In genomic region chr6:132100388-132100990, GRCh38 we compare ENCODE assay signal across 26 cellular contexts.
"Had no signal": no experiment of that assay in that cellular context is flagged by ENCODE, and none has a peak within 500 bp of the region (broad histone marks: within the 10 kb centered on the region; RNA-seq: fewer than 3 reads in every experiment).

No MANE protein-coding gene starts in this region.

- H3K4me1 Mint-ChIP-seq: activated CD4-positive, alpha-beta T cell treated with anti-CD3 and anti-CD28 coated beads, Interleukin-2, amount 10 ng/mL, durations not matched to agents 7 days and 5 days; activated CD8-positive, alpha-beta memory T cell treated with anti-CD3 and anti-CD28 coated beads, Interleukin-2, amount 10 ng/mL, durations not matched to agents 7 days and 5 days; activated naive CD8-positive, alpha-beta T cell treated with anti-CD3 and anti-CD28 coated beads, Interleukin-2, amount 50 U/mL, for 24 hours; stimulated activated memory B cell treated with anti-CD40 and anti-IgM and Interleukin-4, amounts not matched to agents 10 μg/mL and 1 μg/mL and 100 μg/mL, for 72 hours had no signal

- FAIRE-seq: small intestine had no signal

- DNase-seq: activated CD4-positive, alpha-beta T cell treated with anti-CD3 and anti-CD28 coated beads, Interleukin-2, amount 10 ng/mL, durations not matched to agents 7 days and 5 days; activated CD4-positive, CD25-positive, alpha-beta regulatory T cell treated with anti-CD3 and anti-CD28 coated beads, Interleukin-2, amount 50 U/mL, for 72 hours; activated CD8-positive, alpha-beta memory T cell treated with anti-CD3 and anti-CD28 coated beads, Interleukin-2, amount 10 ng/mL, durations not matched to agents 7 days and 5 days; activated CD8-positive, alpha-beta T cell treated with anti-CD3 and anti-CD28 coated beads for 36 hours; activated effector memory CD4-positive, alpha-beta T cell treated with anti-CD3 and anti-CD28 coated beads, Interleukin-2, amount 50 U/mL, for 16 hours; activated naive CD4-positive, alpha-beta T cell treated with anti-CD3 and anti-CD28 coated beads, Interleukin-2, amount 50 U/mL, for 16 hours; activated naive CD8-positive, alpha-beta T cell treated with anti-CD3 and anti-CD28 coated beads, Interleukin-2, amount 50 U/mL, for 24 hours; activated T-cell treated with anti-CD3 and anti-CD28 coated beads for 4 hours; body of pancreas; effector CD8-positive, alpha-beta T cell; foreskin melanocyte; hypothalamus; left ventricle myocardium superior; mammary epithelial cell; right lobe of liver; small intestine; stimulated activated CD4-positive, alpha-beta T cell treated with anti-CD3 and anti-CD28 coated beads, Interleukin-2, amount 100 ng/mL, for 24 hours; stomach had no signal

- H3K36me3 Mint-ChIP-seq: activated CD8-positive, alpha-beta memory T cell treated with anti-CD3 and anti-CD28 coated beads, Interleukin-2, amount 10 ng/mL, durations not matched to agents 7 days and 5 days; natural killer cell treated with Interleukin-12 subunit alpha and Interleukin-12 subunit beta and Interleukin-15 and Interleukin-18, amount 100 ng/mL, for 72 hours; stimulated activated memory B cell treated with anti-CD40 and anti-IgM and Interleukin-4, amounts not matched to agents 10 μg/mL and 1 μg/mL and 100 μg/mL, for 72 hours; type B pancreatic cell had no signal

- H3K9me3 ChIP-seq: body of pancreas, right lobe of liver, vagina had no signal

- H3K36me3 ChIP-seq: cardiac muscle cell, right lobe of liver, stomach, vagina had no signal

- ATAC-seq: activated CD8-positive, alpha-beta memory T cell treated with anti-CD3 and anti-CD28 coated beads, Interleukin-2, amount 10 ng/mL, durations not matched to agents 7 days and 5 days; activated CD8-positive, alpha-beta T cell treated with anti-CD3 and anti-CD28 coated beads for 36 hours; activated naive CD8-positive, alpha-beta T cell treated with anti-CD3 and anti-CD28 coated beads, Interleukin-2, amount 50 U/mL, for 24 hours; body of pancreas; left ventricle myocardium superior; natural killer cell treated with Interleukin-12 subunit alpha and Interleukin-12 subunit beta and Interleukin-15 and Interleukin-18, amount 100 ng/mL, for 72 hours; right lobe of liver; stimulated activated memory B cell treated with anti-CD40 and anti-IgM and Interleukin-4, amounts not matched to agents 10 μg/mL and 1 μg/mL and 100 μg/mL, for 72 hours had no signal

- H3K27me3 Mint-ChIP-seq: activated CD4-positive, alpha-beta T cell treated with anti-CD3 and anti-CD28 coated beads, Interleukin-2, amount 10 ng/mL, durations not matched to agents 7 days and 5 days; activated CD8-positive, alpha-beta memory T cell treated with anti-CD3 and anti-CD28 coated beads, Interleukin-2, amount 10 ng/mL, durations not matched to agents 7 days and 5 days; activated CD8-positive, alpha-beta T cell treated with anti-CD3 and anti-CD28 coated beads for 36 hours; activated naive CD8-positive, alpha-beta T cell treated with anti-CD3 and anti-CD28 coated beads, Interleukin-2, amount 50 U/mL, for 24 hours; dendritic cell treated with granulocyte-macrophage colony-stimulating factor and Interleukin-4, amounts not matched to agents 40 ng/mL and 50 ng/mL, for 4 days; natural killer cell treated with Interleukin-12 subunit alpha and Interleukin-12 subunit beta and Interleukin-15 and Interleukin-18, amount 100 ng/mL, for 72 hours; stimulated activated memory B cell treated with anti-CD40 and anti-IgM and Interleukin-4, amounts not matched to agents 10 μg/mL and 1 μg/mL and 100 μg/mL, for 72 hours; type B pancreatic cell had no signal

- H3K27ac Mint-ChIP-seq: activated CD4-positive, alpha-beta T cell treated with anti-CD3 and anti-CD28 coated beads, Interleukin-2, amount 10 ng/mL, durations not matched to agents 7 days and 5 days; activated CD8-positive, alpha-beta memory T cell treated with anti-CD3 and anti-CD28 coated beads, Interleukin-2, amount 10 ng/mL, durations not matched to agents 7 days and 5 days; activated CD8-positive, alpha-beta T cell treated with anti-CD3 and anti-CD28 coated beads for 36 hours; activated naive CD8-positive, alpha-beta T cell treated with anti-CD3 and anti-CD28 coated beads, Interleukin-2, amount 50 U/mL, for 24 hours; dendritic cell treated with granulocyte-macrophage colony-stimulating factor and Interleukin-4, amounts not matched to agents 40 ng/mL and 50 ng/mL, for 4 days; mesothelial cell of epicardium; natural killer cell treated with Interleukin-12 subunit alpha and Interleukin-12 subunit beta and Interleukin-15 and Interleukin-18, amount 100 ng/mL, for 72 hours; stimulated activated memory B cell treated with anti-CD40 and anti-IgM and Interleukin-4, amounts not matched to agents 10 μg/mL and 1 μg/mL and 100 μg/mL, for 72 hours; type B pancreatic cell had no signal

- H3K27me3 ChIP-seq: body of pancreas, cardiac muscle cell, right lobe of liver, stomach, vagina had no signal

- H3K4me1 ChIP-seq: body of pancreas, right lobe of liver, vagina had no signal

- H3K4me3 ChIP-seq: body of pancreas, cardiac muscle cell, right lobe of liver, stomach, vagina had no signal

- H3K27ac ChIP-seq: body of pancreas, cardiac muscle cell, right lobe of liver, stomach, vagina, VCaP had no signal

- H3K4me3 Mint-ChIP-seq: activated CD4-positive, alpha-beta T cell treated with anti-CD3 and anti-CD28 coated beads, Interleukin-2, amount 10 ng/mL, durations not matched to agents 7 days and 5 days; activated CD8-positive, alpha-beta memory T cell treated with anti-CD3 and anti-CD28 coated beads, Interleukin-2, amount 10 ng/mL, durations not matched to agents 7 days and 5 days; activated CD8-positive, alpha-beta T cell treated with anti-CD3 and anti-CD28 coated beads for 36 hours; activated naive CD8-positive, alpha-beta T cell treated with anti-CD3 and anti-CD28 coated beads, Interleukin-2, amount 50 U/mL, for 24 hours; dendritic cell treated with granulocyte-macrophage colony-stimulating factor and Interleukin-4, amounts not matched to agents 40 ng/mL and 50 ng/mL, for 4 days; mesothelial cell of epicardium; natural killer cell treated with Interleukin-12 subunit alpha and Interleukin-12 subunit beta and Interleukin-15 and Interleukin-18, amount 100 ng/mL, for 72 hours; stimulated activated memory B cell treated with anti-CD40 and anti-IgM and Interleukin-4, amounts not matched to agents 10 μg/mL and 1 μg/mL and 100 μg/mL, for 72 hours; type B pancreatic cell had no signal

- H3K9me3 Mint-ChIP-seq: activated CD4-positive, alpha-beta T cell treated with anti-CD3 and anti-CD28 coated beads, Interleukin-2, amount 10 ng/mL, durations not matched to agents 7 days and 5 days; type B pancreatic cell had no signal
